Comparison of ENCODE assay signal across 11 cellular contexts in genomic region chr5:119336846-119337564, GRCh38. TPM values are rescaled to one million over a fixed set of nuclear protein-coding genes. Genes with fewer than 3 reads are reported as not detected.
DNase-seq lines count a peak whose midpoint lies in the region; ATAC-seq and TF ChIP-seq lines count a peak whose summit lies in the region.
"Had no signal": no experiment of that assay in that cellular context is flagged by ENCODE, and none has a peak within 500 bp of the region (broad histone marks: within the 10 kb centered on the region; RNA-seq: fewer than 3 reads in every experiment).

No MANE protein-coding gene starts in this region.

- CTCF ChIA-PET in OCI-LY7 (lab: Charles Lee; ENCODE audit: unreplicated experiment), result interaction anchor here (0.6 to 2.3 kb wide), 7 partner anchors 9 to 58 kb away, joined by 3 to 10 read pairs (median 3); no protein-coding TSS in a partner anchor

- no peaks in the 10 kb centered on the region for H3K36me3 Mint-ChIP-seq in GM23338 (ENCODE audit: low read depth)

- peak overlapping the region; percentile 76 to 97 (median 92) for H3K4me2 ChIP-seq in BLaER1 treated with 17β-estradiol and CSF1 and Interleukin-3, amounts not matched to agents 10 nM and 100 nM
- H3K4me2 ChIP-seq in DOHH2 (ENCODE audit: low read length) (peak overlapping the region; percentile 66), OCI-LY7 (ENCODE audit: low read length) (peak overlapping the region; percentile 85), GM23338 (no peak overlapping the region)

- H3F3A ChIP-seq in DOHH2 (ENCODE audit: control insufficient read depth, insufficient read depth), result peaks cover 15% of the 10 kb centered on the region
- H3F3A ChIP-seq in GM23338 (replicated peaks; ENCODE audit: low read depth), result no peaks in the 10 kb centered on the region

- H3K4me3 ChIP-seq in BLaER1 treated with 17β-estradiol and CSF1 and Interleukin-3, amounts not matched to agents 10 nM and 100 nM, result peak overlapping the region in 2 of 10 experiments; percentile 7 to 17; a peak in 2 of 20 replicates
- H3K4me3 ChIP-seq in DOHH2 (ENCODE audit: low read length), result peak overlapping the region; percentile 40
- H3K4me3 ChIP-seq in OCI-LY7 (ENCODE audit: low read depth, low read length, poor library complexity, severe bottlenecking), result peak overlapping the region; percentile 70
- no peak overlapping the region for H3K4me3 ChIP-seq in fibroblast of the aortic adventitia (ENCODE audit: low read depth, low read length)
- no peak overlapping the region for H3K4me3 ChIP-seq in GM23338

- H3K9ac ChIP-seq in BLaER1 treated with 17β-estradiol and CSF1 and Interleukin-3, amounts not matched to agents 10 nM and 100 nM, result peak overlapping the region; percentile 19 to 81 (median 69); a peak in 19 of 22 replicates

- H3K36me3 ChIP-seq in BLaER1 treated with 17β-estradiol and CSF1 and Interleukin-3, amounts not matched to agents 10 nM and 100 nM, result peaks cover 0 to 7% (median 0%) of the 10 kb centered on the region in 11 experiments; a peak in 4 of 22 replicates
- no peaks in the 10 kb centered on the region; the same call in 1 of the 2 replicates for H3K36me3 ChIP-seq in DOHH2 (ENCODE audit: control insufficient read depth, low read length)
- no peaks in the 10 kb centered on the region for H3K36me3 ChIP-seq in OCI-LY7 (ENCODE audit: insufficient read depth, low read length)
- H3K36me3 ChIP-seq in GM23338 (ENCODE audit: insufficient read depth), result no peaks in the 10 kb centered on the region

- intact Hi-C loops in OCI-LY7 (cut with micrococcal nuclease; ENCODE audit: unreplicated experiment), result loop anchor here (1.0 kb wide), 1 partner anchor 22 kb away; no protein-coding TSS in a partner anchor

- no TSS peak for BruUV-seq in OCI-LY7 (replicated peaks; lab: Mats Ljungman, UMichigan)

- H2AFZ ChIP-seq in OCI-LY7 (ENCODE audit: low read length) (no peak overlapping the region), GM23338 (no peak overlapping the region)

- no peaks in the 10 kb centered on the region for H3K9me3 ChIP-seq in BLaER1 treated with 17β-estradiol and CSF1 and Interleukin-3, amounts not matched to agents 10 nM and 100 nM (replicated peaks in 1 of 11)
- no peaks in the 10 kb centered on the region for H3K9me3 ChIP-seq in DOHH2 (ENCODE audit: control insufficient read depth, insufficient read depth, low read length)
- no peaks in the 10 kb centered on the region for H3K9me3 ChIP-seq in OCI-LY7 (ENCODE audit: low read length)

- H3K4me1 ChIP-seq in BLaER1 treated with 17β-estradiol and CSF1 and Interleukin-3, amounts not matched to agents 10 nM and 100 nM, result peaks cover 92 to 99% (median 96%) of the 10 kb centered on the region in 10 experiments
- peaks cover 100% of the 10 kb centered on the region for H3K4me1 ChIP-seq in DOHH2 (ENCODE audit: control insufficient read depth, low read length)
- peaks cover 74% of the 10 kb centered on the region for H3K4me1 ChIP-seq in OCI-LY7 (ENCODE audit: insufficient read depth, low read length, poor library complexity, severe bottlenecking)
- peaks cover 10% of the 10 kb centered on the region for H3K4me1 ChIP-seq in GM23338 (ENCODE audit: insufficient read depth)

- H4K20me1 ChIP-seq in BLaER1 treated with 17β-estradiol and CSF1 and Interleukin-3, amounts not matched to agents 10 nM and 100 nM, result peaks cover 0 to 8% (median 0%) of the 10 kb centered on the region in 11 experiments; a peak in 2 of 22 replicates
- H4K20me1 ChIP-seq in DOHH2 (ENCODE audit: control insufficient read depth, insufficient read depth, low read depth, low read length) (no peaks in the 10 kb centered on the region), OCI-LY7 (ENCODE audit: insufficient read depth, low read length) (no peaks in the 10 kb centered on the region), GM23338 (replicated peaks; ENCODE audit: insufficient read depth) (no peaks in the 10 kb centered on the region; the same call in 1 of the 2 replicates)

- no peak for DNase-seq in OCI-LY7 (ENCODE audit: low spot score)
- DNase-seq in fibroblast of the aortic adventitia (ENCODE audit: low read depth), result peak; percentile 20
- no peak for DNase-seq in anterior cingulate cortex (lab: John Stamatoyannopoulos, UW)
- DNase-seq in GM23338 (ENCODE audit: low spot score), result no peak
- DNase-seq: midbrain, NCI-H187, SHP77 had no signal

- H3K79me2 ChIP-seq in DOHH2 (ENCODE audit: control insufficient read depth, low read length), result peaks cover 64% of the 10 kb centered on the region
- peaks cover 89% of the 10 kb centered on the region for H3K79me2 ChIP-seq in OCI-LY7 (ENCODE audit: insufficient read depth, low read depth, low read length)
- H3K79me2 ChIP-seq in GM23338 (replicated peaks; ENCODE audit: insufficient read depth), result no peaks in the 10 kb centered on the region

- H3K27ac Mint-ChIP-seq in GM23338, result no peak overlapping the region

- ATAC-seq in GM18502 (IDR thresholded peaks at IDR 0.05; ENCODE audit: poor library complexity, unreplicated experiment) (no peak), GM23338 (no peak), HG03135 (IDR thresholded peaks at IDR 0.05; ENCODE audit: unreplicated experiment) (no peak)

- H3K27me3 Mint-ChIP-seq in GM23338 (ENCODE audit: insufficient read depth, low read depth, poor library complexity), result peaks cover 4% of the 10 kb centered on the region

- H3K27ac ChIP-seq in BLaER1 treated with 17β-estradiol and CSF1 and Interleukin-3, amounts not matched to agents 10 nM and 100 nM, result peak overlapping the region; percentile 35 to 96 (median 93); a peak in 21 of 22 replicates
- H3K27ac ChIP-seq in DOHH2 (ENCODE audit: low read depth, low read length) (peak overlapping the region; percentile 63), OCI-LY7 (ENCODE audit: low read depth, low read length, poor library complexity, severe bottlenecking) (peak overlapping the region; percentile 99), GM23338 (ENCODE audit: low read depth) (no peak overlapping the region)

- TF ChIP-seq CTCF in DOHH2 (IDR thresholded peaks at IDR 0.05; ENCODE audit: low read depth, low read length, poor library complexity, severe bottlenecking), result no peak
- no peak for TF ChIP-seq CTCF in OCI-LY7 (conservative IDR thresholded peaks at IDR 0.05; ENCODE audit: low read length)
- TF ChIP-seq CTCF in fibroblast of the aortic adventitia (IDR thresholded peaks at IDR 0.05; ENCODE audit: insufficient read depth, low read length), result no peak
- TF ChIP-seq CTCF in GM23338 (conservative IDR thresholded peaks at IDR 0.05; ENCODE audit: low read depth in 2 of 2), result no peak

- H3K9me3 Mint-ChIP-seq in GM23338, result no peaks in the 10 kb centered on the region

- peaks cover 31% of the 10 kb centered on the region for H3K4me1 Mint-ChIP-seq in GM23338

- no peak overlapping the region for H3K4me3 Mint-ChIP-seq in GM23338

- POLR2A ChIA-PET in OCI-LY7 (lab: Charles Lee), result interaction anchor here (0.6 to 22.6 kb wide), 26 partner anchors 9 to 352 kb away, joined by 3 to 538 read pairs (median 4); partner anchors contain the start of gene TNFAIP8

- no peaks in the 10 kb centered on the region for H3K27me3 ChIP-seq in BLaER1 treated with 17β-estradiol and CSF1 and Interleukin-3, amounts not matched to agents 10 nM and 100 nM
- H3K27me3 ChIP-seq in DOHH2 (ENCODE audit: control insufficient read depth, low read length) (no peaks in the 10 kb centered on the region), GM23338 (ENCODE audit: insufficient read depth) (no peaks in the 10 kb centered on the region)

- H3K9me2 ChIP-seq in DOHH2 (replicated peaks; ENCODE audit: control insufficient read depth, low read length) (no peaks in the 10 kb centered on the region), OCI-LY7 (ENCODE audit: insufficient read depth, low read length) (no peaks in the 10 kb centered on the region), GM23338 (ENCODE audit: insufficient read depth) (no peaks in the 10 kb centered on the region; the same call in 1 of the 2 replicates)

RNA-seq across cellular contexts. Expression of gene TNFAIP8, which starts 18.8 kb away (rescaled TPM):
- total RNA-seq in OCI-LY7 (2014; rRNA removed; shearing (Covaris generic)), result 92.9 and 95.1 TPM in 2 replicates
- total RNA-seq in OCI-LY7 (2022) (75.4 and 94.5 TPM in 2 replicates), fibroblast of the aortic adventitia (ENCODE audit: low replicate concordance) (13.4 and 33.3 TPM in 2 replicates)
- total RNA-seq in GM23338 (2014; rRNA removed; shearing (Covaris generic)), result 29.2 and 30.1 TPM in 2 replicates
- 10.6 and 12.8 TPM in 2 replicates for polyA plus RNA-seq in GM23338 (2016; fragmentation: Nextera tagmentation; extraction: Ambion mirVana)

Comparison
In these comparisons a context has a peak if more than half of its experiments do, and no peak if none do; other contexts are left out.
1. H3K4me3 ChIP-seq: peak in DOHH2 (single experiment) and OCI-LY7 (single experiment); none in fibroblast of the aortic adventitia (single experiment) and GM23338 (single experiment).